In the genomic region with DNA sequence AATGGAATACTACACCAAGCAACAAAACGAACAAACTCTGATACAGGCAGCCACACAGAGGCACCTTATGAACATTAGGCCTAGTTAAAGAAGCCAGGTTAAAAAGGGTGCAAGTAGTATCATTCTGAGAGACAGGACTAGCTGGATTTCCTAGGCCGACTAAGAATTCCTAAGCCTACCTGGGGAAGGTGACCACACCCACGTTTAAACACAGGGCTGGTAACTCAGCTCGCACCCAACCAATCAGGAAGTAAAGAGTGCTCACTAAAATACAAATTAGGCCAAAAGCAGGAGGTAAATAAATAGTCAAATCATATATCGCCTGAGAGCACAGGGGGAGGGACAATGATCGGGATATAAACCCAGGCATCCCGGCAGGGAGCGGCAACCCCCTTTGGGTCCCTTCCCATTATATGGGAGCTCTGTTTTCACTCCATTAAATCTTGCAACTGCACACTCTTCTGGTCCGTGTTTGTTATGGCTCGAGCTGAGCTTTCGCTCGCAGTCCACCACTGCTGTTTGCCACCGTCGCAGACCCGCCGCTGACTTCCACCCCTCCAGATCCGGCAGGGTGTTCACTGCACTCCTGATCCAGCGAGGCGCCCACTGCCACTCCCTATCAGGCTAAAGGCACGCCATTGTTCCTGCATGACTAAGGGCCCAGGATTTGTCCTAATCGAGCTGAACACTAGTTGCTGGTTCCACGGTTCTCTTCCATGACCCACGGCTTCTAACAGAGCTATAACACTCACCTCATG, we compare ENCODE assay signal across 2 cellular contexts. TPM values are rescaled to one million over a fixed set of nuclear protein-coding genes. Genes with fewer than 3 reads are reported as not detected.
"Had no signal": no experiment of that assay in that cellular context is flagged by ENCODE, and none has a peak within 500 bp of the region (broad histone marks: within the 10 kb centered on the region; RNA-seq: fewer than 3 reads in every experiment).

No MANE protein-coding gene starts in this region.

RNA-seq across cellular contexts. Expression of a gene that starts 6.0 kb away (rescaled TPM):
- total RNA-seq: HepG2 had no signal
- polyA plus RNA-seq: IgD-negative memory B cell had no signal
